Comparison of ENCODE assay signal across 8 cellular contexts in genomic region chr9:95462419-95463121, GRCh38. TPM values are rescaled to one million over a fixed set of nuclear protein-coding genes. Genes with fewer than 3 reads are reported as not detected.
DNase-seq lines count a peak whose midpoint lies in the region; ATAC-seq and FAIRE-seq lines count a peak whose summit lies in the region.

No MANE protein-coding gene starts in this region.

- DNase-seq in COLO829 (ENCODE audit: low spot score) = peak; percentile 97
- peak; percentile 91 for DNase-seq in SK-MEL-5 (ENCODE audit: low read depth, low spot score)
- peak; percentile 71 for DNase-seq in activated naive CD4-positive, alpha-beta T cell treated with Interleukin-2 at 50 U/mL for 16 hours
- DNase-seq in glomerular endothelial cell (ENCODE audit: extremely low read depth, low read depth, low spot score) = peak; percentile 18
- peak; percentile 87 for DNase-seq in putamen (ENCODE audit: low spot score)
- DNase-seq in urothelium cell line (ENCODE audit: low spot score) = peak; percentile 88

- FAIRE-seq in urothelium cell line (lab: Jason Lieb, UNC) = peak; percentile 20

- peak; percentile 94 for ATAC-seq in GM21381 (IDR thresholded peaks at IDR 0.05; ENCODE audit: unreplicated experiment)

- H3K27me3 ChIP-seq in HUES6 (ENCODE audit: control insufficient read depth, insufficient read depth, low read length) = no peaks in the 10 kb centered on the region

- H3K4me3 ChIP-seq in HUES6 (ENCODE audit: low read depth, low read length) = peak overlapping the region; percentile 2; the same call in 1 of the 2 replicates

- H3K9ac ChIP-seq in HUES6 (ENCODE audit: low read length) = peak overlapping the region; percentile 15

- H3K9me3 ChIP-seq in HUES6 (ENCODE audit: control insufficient read depth, insufficient read depth, low read depth, low read length) = no peaks in the 10 kb centered on the region

- in situ Hi-C loops in SK-MEL-5 (cut with HindIII; ENCODE audit: low pct_unique_long_range_greater_than_20kb, low sequenced_read_pairs) = no loop called here

- peaks cover 30% of the 10 kb centered on the region for H3K4me1 ChIP-seq in HUES6 (ENCODE audit: control insufficient read depth, insufficient read depth, low read length)

- H3K36me3 ChIP-seq in HUES6 (ENCODE audit: control insufficient read depth, insufficient read depth, low read length) = peaks cover 90% of the 10 kb centered on the region

- peak overlapping the region; percentile 2; the same call in 1 of the 2 replicates for H3K27ac ChIP-seq in HUES6 (ENCODE audit: low read depth, low read length)

RNA-seq across cellular contexts. Expression of gene PTCH1, which starts 54.2 kb away (rescaled TPM):
- 3.8 and 9.1 TPM in 2 replicates for total RNA-seq in SK-MEL-5 (2014; rRNA removed; shearing (Covaris generic))
- 7.9 and 22.5 TPM in 2 replicates for polyA plus RNA-seq in SK-MEL-5 (2015; cell fraction: cytosol; rRNA removed)
- 16.5 and 62.1 TPM in 2 replicates for polyA plus RNA-seq in SK-MEL-5 (2015; cell fraction: nucleus; rRNA removed)
- total RNA-seq in glomerular endothelial cell = 3.8 and 4.7 TPM in 2 replicates

Comparison
In these comparisons a context has a peak if more than half of its experiments do, and no peak if none do; other contexts are left out.
1. Peak in every context shown above with its lines: DNase-seq, ATAC-seq, H3K4me3 ChIP-seq and H3K27ac ChIP-seq.
2. DNase-seq: peak in every context shown above with its lines; median percentile 97 in COLO829; 91 in SK-MEL-5; 88 in urothelium cell line; 87 in putamen; 71 in activated naive CD4-positive, alpha-beta T cell treated with Interleukin-2 at 50 U/mL for 16 hours; 18 in glomerular endothelial cell.